ENCODE assay signal across 8 cellular contexts in genomic region chr1:149927535-149928387, GRCh38. TPM values are rescaled to one million over a fixed set of nuclear protein-coding genes. Genes with fewer than 3 reads are reported as not detected.
DNase-seq lines count a peak whose midpoint lies in the region; ATAC-seq lines count a peak whose summit lies in the region.

Gene SF3B4 (minus strand): TSS chr1:149927803. CDS start chr1:149927759, 44 bp downstream.

- DNase-seq in DMS153 (lab: John Stamatoyannopoulos, UW) (peak; percentile 94), OCI-M1 (lab: John Stamatoyannopoulos, UW) (peak; percentile 97), activated T-cell treated with anti-CD3 and anti-CD28 coated beads for 24 hours (ENCODE audit: low read depth) (peak; percentile 94), epidermal melanocyte (ENCODE audit: insufficient read length, low spot score) (peak; percentile 79)
- peak; percentile 90 to 94 for DNase-seq in stimulated activated CD8-positive, alpha-beta memory T cell treated with anti-CD3 and anti-CD28 coated beads, Interleukin-2, amount 100 ng/mL, for 48 hours (ENCODE audit: low read depth in 2 of 2)

- H3K36me3 Mint-ChIP-seq in IgD-negative memory B cell = peaks cover 15% of the 10 kb centered on the region

- peaks cover 5% of the 10 kb centered on the region for H3K27me3 Mint-ChIP-seq in IgD-negative memory B cell

- H3K9me3 Mint-ChIP-seq in IgD-negative memory B cell = no peaks in the 10 kb centered on the region

- peak within 1 kb of the TSS; percentile 89 to 98 (median 96) for H3K4me3 Mint-ChIP-seq in IgD-negative memory B cell

- no peaks in the 10 kb centered on the region for H3K27me3 ChIP-seq in mononuclear cell (ENCODE audit: insufficient read depth, low read length)

- H3K4me1 Mint-ChIP-seq in IgD-negative memory B cell = peaks cover 14 to 27% (median 21%) of the 10 kb centered on the region in 3 donors

- H3K27ac Mint-ChIP-seq in IgD-negative memory B cell = peak within 1 kb of the TSS; percentile 83 to 96 (median 90)

- H3K4me3 ChIP-seq in mononuclear cell (ENCODE audit: low read length) = peak within 1 kb of the TSS; percentile 97

- H3K9me3 ChIP-seq in mononuclear cell (ENCODE audit: low read depth, low read length) = no peaks in the 10 kb centered on the region

- ATAC-seq in GM21576 (IDR thresholded peaks at IDR 0.05; ENCODE audit: unreplicated experiment) = peak; percentile 93

- H3K4me1 ChIP-seq in mononuclear cell (ENCODE audit: insufficient read depth, low read length) = peaks cover 63% of the 10 kb centered on the region

RNA-seq across cellular contexts. Expression of gene SF3B4, which starts in this region (rescaled TPM):
- 99.3 TPM for polyA plus RNA-seq in IgD-negative memory B cell
- total RNA-seq in mononuclear cell = 17.7 TPM

Comparison
In these comparisons a context has a peak if more than half of its experiments do, and no peak if none do; other contexts are left out.
1. Peak in every context shown above with its lines: DNase-seq, ATAC-seq and H3K4me3 ChIP-seq.